1 cellular context compared by ENCODE assay signal in genomic region chr7:25907214-25907613, GRCh38.
TF ChIP-seq lines count a peak whose summit lies in the region.

No MANE protein-coding gene starts in this region.

TF ChIP-seq in GM23338, 12 proteins besides CTCF, POLR2A, EP300 and RAD21 (continued from another document):
- TF ChIP-seq ETS1 (IDR thresholded peaks at IDR 0.05), result no peak
- TF ChIP-seq EZH2 (IDR thresholded peaks at IDR 0.05; ENCODE audit: low read depth, unreplicated experiment), result no peak
- no peak for TF ChIP-seq JUNB (IDR thresholded peaks at IDR 0.05; ENCODE audit: unreplicated experiment)
- TF ChIP-seq REST (IDR thresholded peaks at IDR 0.05; ENCODE audit: unreplicated experiment), result no peak
- TF ChIP-seq NANOG (IDR thresholded peaks at IDR 0.05; ENCODE audit: borderline replicate concordance), result no peak
- TF ChIP-seq ZNF114 (CRISPR knock-in tag; IDR thresholded peaks at IDR 0.05), result no peak
- TF ChIP-seq ZNF462 (CRISPR knock-in tag; IDR thresholded peaks at IDR 0.05), result no peak; the same call in 1 of the 2 replicates
- no peak for TF ChIP-seq EZH2phosphoT487 (IDR thresholded peaks at IDR 0.05; ENCODE audit: unreplicated experiment)
